In the genomic region with DNA sequence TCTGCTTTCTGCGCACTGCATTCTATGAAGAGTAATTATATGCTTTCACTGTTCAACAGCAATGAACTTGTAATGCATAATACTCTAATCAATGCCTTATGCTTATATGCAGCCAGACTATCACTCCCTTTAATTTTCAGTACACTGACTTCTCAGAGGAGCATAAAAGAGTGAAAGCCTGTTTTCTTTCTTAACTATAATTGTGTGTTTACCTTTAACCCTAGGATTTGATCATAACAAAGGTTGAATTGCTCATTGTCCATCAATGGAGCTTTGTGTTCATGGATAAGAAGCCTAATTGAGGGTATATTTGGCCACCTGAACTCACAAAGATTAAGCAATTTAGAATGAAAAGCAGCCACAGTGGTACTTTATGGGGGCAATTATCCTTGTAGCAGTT, we compare ENCODE assay signal across 15 cellular contexts.
"Had no signal": no experiment of that assay in that cellular context is flagged by ENCODE, and none has a peak within 500 bp of the region (broad histone marks: within the 10 kb centered on the region; RNA-seq: fewer than 3 reads in every experiment).

No MANE protein-coding gene starts in this region.

- DNase-seq: activated CD4-positive, alpha-beta T cell treated with anti-CD3 and anti-CD28 coated beads, Interleukin-2, amount 50 U/mL, for 48 hours; activated CD4-positive, CD25-positive, alpha-beta regulatory T cell treated with anti-CD3 and anti-CD28 coated beads, Interleukin-2, amount 50 U/mL, for 72 hours; activated CD8-positive, alpha-beta memory T cell treated with anti-CD3 and anti-CD28 coated beads, Interleukin-2, amount 10 ng/mL, durations not matched to agents 7 days and 5 days; activated gamma-delta T cell; activated naive CD8-positive, alpha-beta T cell treated with anti-CD3 and anti-CD28 coated beads for 36 hours; activated T-cell treated with anti-CD3 and anti-CD28 coated beads, Interleukin-2, amount 50 U/mL, for 4 hours; endodermal cell; erythroblast; kidney; left ventricle myocardium superior; mesenchymal stem cell; nephron progenitor cell; stimulated activated CD4-positive, alpha-beta T cell treated with anti-CD3 and anti-CD28 coated beads, Interleukin-4, amount 100 ng/mL, for 24 hours; upper lobe of right lung had no signal

- H3K27ac ChIP-seq: hepatocyte, upper lobe of right lung had no signal

- H3K36me3 ChIP-seq: upper lobe of right lung had no signal

- H3K4me1 ChIP-seq: upper lobe of right lung had no signal

- H3K9me3 ChIP-seq: upper lobe of right lung had no signal

- H3K27me3 ChIP-seq: hepatocyte, upper lobe of right lung had no signal

- H3K4me3 ChIP-seq: hepatocyte, upper lobe of right lung had no signal
